20 cellular contexts compared by ENCODE assay signal in the genomic region with DNA sequence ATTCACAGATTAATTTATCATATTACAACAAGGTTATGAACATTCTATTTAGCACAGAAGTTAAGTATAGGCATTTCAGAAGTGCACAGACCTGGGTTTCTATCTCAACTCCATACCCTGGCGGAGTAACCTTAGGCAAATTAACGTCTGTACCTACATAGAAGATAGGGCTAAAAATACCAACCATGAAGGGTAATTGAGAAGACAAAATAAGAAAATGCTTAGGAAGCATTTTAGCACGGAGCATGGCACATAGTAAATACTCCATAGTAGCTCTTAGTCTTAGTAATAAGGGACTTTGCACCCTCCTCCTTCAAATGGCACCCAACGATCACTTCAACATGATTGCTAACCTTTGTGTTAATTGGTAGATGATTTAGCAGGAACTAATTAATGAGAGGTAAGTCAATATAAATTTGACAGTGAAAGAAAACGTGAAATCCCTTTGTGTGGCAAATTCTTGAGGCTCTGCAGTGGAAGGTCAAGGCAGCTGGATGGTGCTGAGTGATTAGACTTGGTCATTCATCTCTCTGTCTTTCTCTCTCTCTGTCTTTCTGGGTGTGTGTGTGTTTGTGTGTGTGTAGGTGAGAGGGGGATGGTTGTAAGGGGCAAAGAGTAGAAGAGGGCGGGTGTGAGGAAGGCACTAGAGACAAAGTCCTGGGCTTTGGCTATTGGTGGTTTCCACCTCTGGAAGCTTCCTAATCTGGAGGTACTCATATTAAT. TPM values are rescaled to one million over a fixed set of nuclear protein-coding genes. Genes with fewer than 3 reads are reported as not detected.
DNase-seq lines count a peak whose midpoint lies in the region; ATAC-seq, FAIRE-seq and TF ChIP-seq lines count a peak whose summit lies in the region.
"Had no signal": no experiment of that assay in that cellular context is flagged by ENCODE, and none has a peak within 500 bp of the region (broad histone marks: within the 10 kb centered on the region; RNA-seq: fewer than 3 reads in every experiment).

No MANE protein-coding gene starts in this region.

- TF ChIP-seq CTCF in A549 (IDR thresholded peaks at IDR 0.05): no peak
- peak; percentile 36 for TF ChIP-seq CTCF in epithelial cell of proximal tubule (conservative IDR thresholded peaks at IDR 0.05; ENCODE audit: low read depth, low read length)
- TF ChIP-seq CTCF in neural crest cell (conservative IDR thresholded peaks at IDR 0.05): no peak
- no peak for TF ChIP-seq CTCF in brain microvascular endothelial cell (IDR thresholded peaks at IDR 0.05; ENCODE audit: low read depth, low read length, missing control alignments)

- no peak for TF ChIP-seq RAD21 in A549 (conservative IDR thresholded peaks at IDR 0.05 in 1 of 2, IDR thresholded peaks at IDR 0.05 in 1 of 2)

- no peak overlapping the region for H2AFZ ChIP-seq in Karpas-422 (ENCODE audit: low read length)

- H3K27ac ChIP-seq in A549 (no peak overlapping the region), Karpas-422 (ENCODE audit: low read length) (peak overlapping the region; percentile 97), brain microvascular endothelial cell (no peak overlapping the region)
- H3K27ac ChIP-seq: C4-2B, Peyer's patch, SJSA1 had no signal

- peak overlapping the region; percentile 59 for H3K27ac Mint-ChIP-seq in neural crest cell (ENCODE audit: unreplicated experiment)

- in situ Hi-C loops in brain microvascular endothelial cell (cut with HindIII; ENCODE audit: low pct_ligation_motif_present, low sequenced_read_pairs): loop anchor here (10.0 kb wide), 1 partner anchor 237 kb away; no protein-coding TSS in a partner anchor

- TF ChIP-seq POLR2A in A549 (IDR thresholded peaks at IDR 0.05; ENCODE audit: low read length): no peak

- H3K9me3 ChIP-seq in A549 (no peaks in the 10 kb centered on the region), Karpas-422 (ENCODE audit: low read length) (no peaks in the 10 kb centered on the region)
- H3K9me3 ChIP-seq: Peyer's patch, SJSA1 had no signal

- CTCF ChIA-PET in A549 (lab: Yijun Ruan, JAX): interaction anchor here (1.0 to 6.2 kb wide), 5 partner anchors 11 to 286 kb away, joined by 3 to 59 read pairs (median 4); no protein-coding TSS in a partner anchor

- H3K9ac ChIP-seq in Karpas-422 (ENCODE audit: low read length): peak overlapping the region; percentile 61

- 70% methylated on average over 6 of the region's 6 CpGs for WGBS in A549 (ENCODE audit: missing lambda C conversion rate)

- no peaks in the 10 kb centered on the region for H3K4me1 Mint-ChIP-seq in neural crest cell

- POLR2A ChIA-PET in A549 (lab: Yijun Ruan, JAX): no interaction called here

- H3K4me2 ChIP-seq in A549 (no peak overlapping the region), Karpas-422 (ENCODE audit: low read depth, low read length, poor library complexity, severe bottlenecking) (peak overlapping the region; percentile 72)

- H3K4me3 Mint-ChIP-seq in neural crest cell: no peak overlapping the region

- DNase-seq in A549 (ENCODE audit: low read depth in 1 of 2, low spot score in 1 of 2) (no peak), Karpas-422 (peak; percentile 85), epithelial cell of proximal tubule (ENCODE audit: low read depth) (no peak), neural crest cell (ENCODE audit: low read depth, low spot score) (no peak), brain microvascular endothelial cell (no peak), cardiac septum (ENCODE audit: low spot score) (no peak)
- DNase-seq in activated T-cell treated with anti-CD3 and anti-CD28 coated beads, Interleukin-2, amount 50 U/mL, for 1 hour: no peak
- DNase-seq: GDM1, NCI-H1092, NCI-H1436, NCI-H2029, NCI-H2227 treated with DMSO at 0.1 percent for 48 hours, NCI-H510A, NCI-H748 treated with DMSO at 0.1 percent for 48 hours, Peyer's patch had no signal

- no peaks in the 10 kb centered on the region for H4K20me1 ChIP-seq in Karpas-422 (ENCODE audit: insufficient read depth, low read depth, low read length)

- H3K4me3 ChIP-seq in A549: no peak overlapping the region
- H3K4me3 ChIP-seq in Karpas-422 (ENCODE audit: low read length): peak overlapping the region; percentile 25
- no peak overlapping the region for H3K4me3 ChIP-seq in epithelial cell of proximal tubule (ENCODE audit: low read depth, low read length)
- H3K4me3 ChIP-seq in brain microvascular endothelial cell (ENCODE audit: low read depth, low read length): no peak overlapping the region
- H3K4me3 ChIP-seq: K562, Peyer's patch, SJSA1 had no signal

- peaks cover 7% of the 10 kb centered on the region for H3K36me3 Mint-ChIP-seq in neural crest cell (ENCODE audit: low read depth)

- no peaks in the 10 kb centered on the region for H3K9me2 ChIP-seq in Karpas-422 (replicated peaks; ENCODE audit: insufficient read depth, low read length)

- TF ChIP-seq EP300 in A549 (IDR thresholded peaks at IDR 0.05): no peak

- H3K27me3 ChIP-seq in Karpas-422 (ENCODE audit: low read length) (no peaks in the 10 kb centered on the region), brain microvascular endothelial cell (replicated peaks) (no peaks in the 10 kb centered on the region)
- H3K27me3 ChIP-seq: Peyer's patch, SJSA1 had no signal

- no peak for ATAC-seq in A549
- no peak for ATAC-seq in HG03521 (IDR thresholded peaks at IDR 0.05; ENCODE audit: unreplicated experiment)
- ATAC-seq: K562 had no signal

- intact Hi-C loops in cardiac septum (cut with DNase I): no loop called here

- H3K4me1 ChIP-seq in A549 (peaks cover 39% of the 10 kb centered on the region), Karpas-422 (ENCODE audit: low read length) (peaks cover 90% of the 10 kb centered on the region)
- H3K4me1 ChIP-seq: Peyer's patch had no signal

- no peak for FAIRE-seq in A549 (lab: Jason Lieb, UNC)
- FAIRE-seq: GM18507, K562 had no signal

- peaks cover 3% of the 10 kb centered on the region for H3K9me3 Mint-ChIP-seq in neural crest cell

- H3K36me3 ChIP-seq in Karpas-422 (ENCODE audit: insufficient read depth, low read length): no peaks in the 10 kb centered on the region
- no peaks in the 10 kb centered on the region for H3K36me3 ChIP-seq in brain microvascular endothelial cell (replicated peaks)
- H3K36me3 ChIP-seq: Peyer's patch, SJSA1 had no signal

- H3K27me3 Mint-ChIP-seq in neural crest cell (ENCODE audit: low read depth): no peaks in the 10 kb centered on the region

- H3K79me2 ChIP-seq in Karpas-422 (ENCODE audit: low read length): no peaks in the 10 kb centered on the region

TF ChIP-seq in A549, 52 proteins besides CTCF, POLR2A, EP300 and RAD21:
- TF ChIP-seq CHD2 (IDR thresholded peaks at IDR 0.05; ENCODE audit: low read length, partially characterized antibody): no peak
- peak; percentile 75 for TF ChIP-seq MAFK (IDR thresholded peaks at IDR 0.05; ENCODE audit: partially characterized antibody)

RNA-seq across cellular contexts. Expression of a gene that starts 53.5 kb away (rescaled TPM):
- polyA plus RNA-seq in A549 (2011; rRNA removed) (14.3 and 15.2 TPM in 2 replicates), A549 (2017; fragmentation: RNase III; extraction: RNeasy Plus Mini Kit Qiagen cat#74134 plus additional on column Dnase treatment) (19.2 to 23.1 TPM (median 19.9 TPM) in 3 replicates)
- polyA plus RNA-seq in A549 (2012; cell fraction: cytosol; rRNA removed): 7.9 and 9.2 TPM in 2 replicates
- polyA plus RNA-seq in A549 (2012; cell fraction: nucleus; rRNA removed): 3.9 and 5.4 TPM in 2 replicates
- polyA minus RNA-seq in A549 (2011; rRNA and poly(A)+ RNA removed): 21.7 and 23.1 TPM in 2 replicates
- 3.0 and 4.5 TPM in 2 replicates for total RNA-seq in Karpas-422 (2014; rRNA removed; shearing (Covaris generic); ENCODE audit: low replicate concordance)
- total RNA-seq in epithelial cell of proximal tubule (4.6 and 5.9 TPM in 2 replicates), neural crest cell (5.7 and 6.8 TPM in 2 replicates), cardiac septum (2.2 TPM)
